In genomic region chr4:101230806-101231426, GRCh38 we compare ENCODE assay signal across 3 cellular contexts.
TF ChIP-seq lines count a peak whose summit lies in the region.

No MANE protein-coding gene starts in this region.

TF ChIP-seq in SK-N-SH treated with all-trans-retinoic acid at 6 μM for 48 hours, 23 proteins besides CTCF, POLR2A, EP300 and RAD21:
- TF ChIP-seq ZNF8 (CRISPR knock-in tag; IDR thresholded peaks at IDR 0.05) (no peak), RARB (CRISPR knock-in tag; IDR thresholded peaks at IDR 0.05) (no peak), ZFP30 (CRISPR knock-in tag; IDR thresholded peaks at IDR 0.05) (no peak)

TF ChIP-seq in SK-N-SH, 30 proteins besides CTCF, POLR2A, EP300 and RAD21:
- TF ChIP-seq RXRA (IDR thresholded peaks at IDR 0.05; ENCODE audit: borderline replicate concordance, low read depth) (no peak), FOXJ3 (CRISPR knock-in tag; IDR thresholded peaks at IDR 0.05) (no peak), GATA2 (CRISPR knock-in tag; IDR thresholded peaks at IDR 0.05) (no peak), SMC3 (IDR thresholded peaks at IDR 0.05; ENCODE audit: low read depth, low read length) (no peak), JUND (IDR thresholded peaks at IDR 0.05) (no peak), TAF1 (IDR thresholded peaks at IDR 0.05; ENCODE audit: borderline replicate concordance, low read depth, low read length) (no peak), FOSL2 (IDR thresholded peaks at IDR 0.05; ENCODE audit: borderline replicate concordance, low read depth) (no peak), NFIC (IDR thresholded peaks at IDR 0.05; ENCODE audit: borderline replicate concordance) (no peak), POLR2AphosphoS5 (IDR thresholded peaks at IDR 0.05; ENCODE audit: low read depth, low read length) (no peak), TEAD4 (IDR thresholded peaks at IDR 0.05; ENCODE audit: borderline replicate concordance, insufficient read depth) (no peak)
- TF ChIP-seq, protein P1, sequence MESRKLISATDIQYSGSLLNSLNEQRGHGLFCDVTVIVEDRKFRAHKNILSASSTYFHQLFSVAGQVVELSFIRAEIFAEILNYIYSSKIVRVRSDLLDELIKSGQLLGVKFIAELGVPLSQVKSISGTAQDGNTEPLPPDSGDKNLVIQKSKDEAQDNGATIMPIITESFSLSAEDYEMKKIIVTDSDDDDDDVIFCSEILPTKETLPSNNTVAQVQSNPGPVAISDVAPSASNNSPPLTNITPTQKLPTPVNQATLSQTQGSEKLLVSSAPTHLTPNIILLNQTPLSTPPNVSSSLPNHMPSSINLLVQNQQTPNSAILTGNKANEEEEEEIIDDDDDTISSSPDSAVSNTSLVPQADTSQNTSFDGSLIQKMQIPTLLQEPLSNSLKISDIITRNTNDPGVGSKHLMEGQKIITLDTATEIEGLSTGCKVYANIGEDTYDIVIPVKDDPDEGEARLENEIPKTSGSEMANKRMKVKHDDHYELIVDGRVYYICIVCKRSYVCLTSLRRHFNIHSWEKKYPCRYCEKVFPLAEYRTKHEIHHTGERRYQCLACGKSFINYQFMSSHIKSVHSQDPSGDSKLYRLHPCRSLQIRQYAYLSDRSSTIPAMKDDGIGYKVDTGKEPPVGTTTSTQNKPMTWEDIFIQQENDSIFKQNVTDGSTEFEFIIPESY (IDR thresholded peaks at IDR 0.05; ENCODE audit: borderline replicate concordance, low read depth) = no peak
- TF ChIP-seq, protein P2, sequence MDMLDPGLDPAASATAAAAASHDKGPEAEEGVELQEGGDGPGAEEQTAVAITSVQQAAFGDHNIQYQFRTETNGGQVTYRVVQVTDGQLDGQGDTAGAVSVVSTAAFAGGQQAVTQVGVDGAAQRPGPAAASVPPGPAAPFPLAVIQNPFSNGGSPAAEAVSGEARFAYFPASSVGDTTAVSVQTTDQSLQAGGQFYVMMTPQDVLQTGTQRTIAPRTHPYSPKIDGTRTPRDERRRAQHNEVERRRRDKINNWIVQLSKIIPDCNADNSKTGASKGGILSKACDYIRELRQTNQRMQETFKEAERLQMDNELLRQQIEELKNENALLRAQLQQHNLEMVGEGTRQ (IDR thresholded peaks at IDR 0.05; ENCODE audit: borderline replicate concordance, low read depth, low read length) = no peak
- TF ChIP-seq, protein P3, sequence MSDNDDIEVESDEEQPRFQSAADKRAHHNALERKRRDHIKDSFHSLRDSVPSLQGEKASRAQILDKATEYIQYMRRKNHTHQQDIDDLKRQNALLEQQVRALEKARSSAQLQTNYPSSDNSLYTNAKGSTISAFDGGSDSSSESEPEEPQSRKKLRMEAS (IDR thresholded peaks at IDR 0.05; ENCODE audit: low read depth) = no peak
- TF ChIP-seq, protein P4, sequence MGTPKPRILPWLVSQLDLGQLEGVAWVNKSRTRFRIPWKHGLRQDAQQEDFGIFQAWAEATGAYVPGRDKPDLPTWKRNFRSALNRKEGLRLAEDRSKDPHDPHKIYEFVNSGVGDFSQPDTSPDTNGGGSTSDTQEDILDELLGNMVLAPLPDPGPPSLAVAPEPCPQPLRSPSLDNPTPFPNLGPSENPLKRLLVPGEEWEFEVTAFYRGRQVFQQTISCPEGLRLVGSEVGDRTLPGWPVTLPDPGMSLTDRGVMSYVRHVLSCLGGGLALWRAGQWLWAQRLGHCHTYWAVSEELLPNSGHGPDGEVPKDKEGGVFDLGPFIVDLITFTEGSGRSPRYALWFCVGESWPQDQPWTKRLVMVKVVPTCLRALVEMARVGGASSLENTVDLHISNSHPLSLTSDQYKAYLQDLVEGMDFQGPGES (IDR thresholded peaks at IDR 0.05; ENCODE audit: low read depth, low read length) = no peak
- TF ChIP-seq, protein P5, sequence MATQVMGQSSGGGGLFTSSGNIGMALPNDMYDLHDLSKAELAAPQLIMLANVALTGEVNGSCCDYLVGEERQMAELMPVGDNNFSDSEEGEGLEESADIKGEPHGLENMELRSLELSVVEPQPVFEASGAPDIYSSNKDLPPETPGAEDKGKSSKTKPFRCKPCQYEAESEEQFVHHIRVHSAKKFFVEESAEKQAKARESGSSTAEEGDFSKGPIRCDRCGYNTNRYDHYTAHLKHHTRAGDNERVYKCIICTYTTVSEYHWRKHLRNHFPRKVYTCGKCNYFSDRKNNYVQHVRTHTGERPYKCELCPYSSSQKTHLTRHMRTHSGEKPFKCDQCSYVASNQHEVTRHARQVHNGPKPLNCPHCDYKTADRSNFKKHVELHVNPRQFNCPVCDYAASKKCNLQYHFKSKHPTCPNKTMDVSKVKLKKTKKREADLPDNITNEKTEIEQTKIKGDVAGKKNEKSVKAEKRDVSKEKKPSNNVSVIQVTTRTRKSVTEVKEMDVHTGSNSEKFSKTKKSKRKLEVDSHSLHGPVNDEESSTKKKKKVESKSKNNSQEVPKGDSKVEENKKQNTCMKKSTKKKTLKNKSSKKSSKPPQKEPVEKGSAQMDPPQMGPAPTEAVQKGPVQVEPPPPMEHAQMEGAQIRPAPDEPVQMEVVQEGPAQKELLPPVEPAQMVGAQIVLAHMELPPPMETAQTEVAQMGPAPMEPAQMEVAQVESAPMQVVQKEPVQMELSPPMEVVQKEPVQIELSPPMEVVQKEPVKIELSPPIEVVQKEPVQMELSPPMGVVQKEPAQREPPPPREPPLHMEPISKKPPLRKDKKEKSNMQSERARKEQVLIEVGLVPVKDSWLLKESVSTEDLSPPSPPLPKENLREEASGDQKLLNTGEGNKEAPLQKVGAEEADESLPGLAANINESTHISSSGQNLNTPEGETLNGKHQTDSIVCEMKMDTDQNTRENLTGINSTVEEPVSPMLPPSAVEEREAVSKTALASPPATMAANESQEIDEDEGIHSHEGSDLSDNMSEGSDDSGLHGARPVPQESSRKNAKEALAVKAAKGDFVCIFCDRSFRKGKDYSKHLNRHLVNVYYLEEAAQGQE (IDR thresholded peaks at IDR 0.05; ENCODE audit: low read depth, low read length) = no peak

TF ChIP-seq in H1, 55 proteins besides CTCF, POLR2A, EP300 and RAD21:
- TF ChIP-seq RBBP5 (IDR thresholded peaks at IDR 0.05; ENCODE audit: borderline replicate concordance, low read depth, low read length) = no peak
- no peak for TF ChIP-seq SP4 (IDR thresholded peaks at IDR 0.05; ENCODE audit: low read length)
- TF ChIP-seq RFX5 (IDR thresholded peaks at IDR 0.05; ENCODE audit: borderline replicate concordance, low read depth, low read length) = no peak
- no peak for TF ChIP-seq TAF1 (IDR thresholded peaks at IDR 0.05; ENCODE audit: low read depth, low read length)
- TF ChIP-seq TCF12 (IDR thresholded peaks at IDR 0.05; ENCODE audit: low read depth, low read length) = no peak
- TF ChIP-seq CHD7 (IDR thresholded peaks at IDR 0.05; ENCODE audit: insufficient replicate concordance, low read length) = no peak
- no peak for TF ChIP-seq SP1 (IDR thresholded peaks at IDR 0.05; ENCODE audit: low read depth, low read length)
- no peak for TF ChIP-seq CBX5 (IDR thresholded peaks at IDR 0.05; ENCODE audit: low read depth, low read length)
- no peak for TF ChIP-seq EGR1 (IDR thresholded peaks at IDR 0.05; ENCODE audit: borderline replicate concordance, low read depth, low read length)
- TF ChIP-seq TBP (IDR thresholded peaks at IDR 0.05; ENCODE audit: low read depth, low read length) = no peak
- TF ChIP-seq BRCA1 (IDR thresholded peaks at IDR 0.05; ENCODE audit: low read depth, low read length) = no peak
- TF ChIP-seq TAF7 (optimal IDR thresholded peaks at IDR 0.05; ENCODE audit: borderline replicate concordance, low read depth, low read length) = no peak
- no peak for TF ChIP-seq CREB1 (IDR thresholded peaks at IDR 0.05)
- no peak for TF ChIP-seq SP2 (IDR thresholded peaks at IDR 0.05; ENCODE audit: low read length)
- no peak for TF ChIP-seq CEBPB (IDR thresholded peaks at IDR 0.05; ENCODE audit: low read depth, low read length)
- TF ChIP-seq, protein P6, sequence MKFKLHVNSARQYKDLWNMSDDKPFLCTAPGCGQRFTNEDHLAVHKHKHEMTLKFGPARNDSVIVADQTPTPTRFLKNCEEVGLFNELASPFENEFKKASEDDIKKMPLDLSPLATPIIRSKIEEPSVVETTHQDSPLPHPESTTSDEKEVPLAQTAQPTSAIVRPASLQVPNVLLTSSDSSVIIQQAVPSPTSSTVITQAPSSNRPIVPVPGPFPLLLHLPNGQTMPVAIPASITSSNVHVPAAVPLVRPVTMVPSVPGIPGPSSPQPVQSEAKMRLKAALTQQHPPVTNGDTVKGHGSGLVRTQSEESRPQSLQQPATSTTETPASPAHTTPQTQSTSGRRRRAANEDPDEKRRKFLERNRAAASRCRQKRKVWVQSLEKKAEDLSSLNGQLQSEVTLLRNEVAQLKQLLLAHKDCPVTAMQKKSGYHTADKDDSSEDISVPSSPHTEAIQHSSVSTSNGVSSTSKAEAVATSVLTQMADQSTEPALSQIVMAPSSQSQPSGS (IDR thresholded peaks at IDR 0.05; ENCODE audit: low read length) = no peak
